In the genomic region with DNA sequence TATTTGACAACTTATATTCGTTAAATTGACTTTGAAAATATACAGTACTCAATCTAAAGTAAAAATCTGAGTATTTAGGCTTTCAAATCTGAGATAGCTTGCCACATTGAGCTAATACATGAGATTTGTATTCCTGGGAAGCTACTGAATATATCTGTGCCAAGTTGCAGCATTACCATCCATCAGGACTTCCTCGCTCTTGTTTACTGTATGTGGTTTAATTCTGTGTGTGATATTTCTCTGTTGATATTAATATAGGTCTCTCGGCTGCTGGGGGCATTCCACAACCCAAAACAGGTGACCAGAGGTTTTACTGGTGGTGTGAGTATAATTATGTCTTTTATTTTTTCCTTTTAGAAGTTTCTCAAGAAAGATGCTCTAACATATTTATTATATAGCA, we compare ENCODE assay signal across 17 cellular contexts. TPM values are rescaled to one million over a fixed set of nuclear protein-coding genes. Genes with fewer than 3 reads are reported as not detected.
DNase-seq lines count a peak whose midpoint lies in the region; ATAC-seq and TF ChIP-seq lines count a peak whose summit lies in the region.
"Had no signal": no experiment of that assay in that cellular context is flagged by ENCODE, and none has a peak within 500 bp of the region (broad histone marks: within the 10 kb centered on the region; RNA-seq: fewer than 3 reads in every experiment).

No MANE protein-coding gene starts in this region.

- H3K9me3 Mint-ChIP-seq in endothelial cell (ENCODE audit: unreplicated experiment) = no peaks in the 10 kb centered on the region
- H3K9me3 Mint-ChIP-seq: CD8-positive, alpha-beta T cell; H9 had no signal

- no peak overlapping the region for H2AFZ ChIP-seq in osteoblast (ENCODE audit: low read length)

- no peaks in the 10 kb centered on the region for H3K36me3 Mint-ChIP-seq in endothelial cell (ENCODE audit: low read depth, unreplicated experiment)

- H3K27me3 Mint-ChIP-seq in endothelial cell (ENCODE audit: unreplicated experiment) = peaks cover 3% of the 10 kb centered on the region

- H3K9me3 ChIP-seq in heart left ventricle (no peaks in the 10 kb centered on the region), adrenal gland (replicated peaks in 1 of 3) (no peaks in the 10 kb centered on the region), osteoblast (ENCODE audit: low read depth, low read length) (no peaks in the 10 kb centered on the region), thoracic aorta (no peaks in the 10 kb centered on the region)
- H3K9me3 ChIP-seq: BLaER1 had no signal

- H3K36me3 ChIP-seq in heart left ventricle = peaks cover 0 to 50% (median 36%) of the 10 kb centered on the region in 9 donors
- H3K36me3 ChIP-seq in adrenal gland (replicated peaks in 1 of 2) = peaks cover 0 to 16% of the 10 kb centered on the region in 2 donors
- peaks cover 7% of the 10 kb centered on the region for H3K36me3 ChIP-seq in osteoblast (ENCODE audit: insufficient read depth, low read length)
- peaks cover 12% of the 10 kb centered on the region for H3K36me3 ChIP-seq in thoracic aorta

- TF ChIP-seq POLR2A in heart left ventricle (IDR thresholded peaks at IDR 0.05) (no peak), adrenal gland (IDR thresholded peaks at IDR 0.05) (no peak)

- peaks cover 0 to 63% (median 36%) of the 10 kb centered on the region in 12 donors for H3K4me1 ChIP-seq in heart left ventricle
- H3K4me1 ChIP-seq in adrenal gland (replicated peaks in 1 of 2) = peaks cover 19 to 60% of the 10 kb centered on the region in 2 donors
- H3K4me1 ChIP-seq in osteoblast (ENCODE audit: insufficient read depth, low read length) = peaks cover 22% of the 10 kb centered on the region
- peaks cover 28 to 54% of the 10 kb centered on the region in 2 donors for H3K4me1 ChIP-seq in thoracic aorta (ENCODE audit: control insufficient read depth in 1 of 2, low read depth in 2 of 2)

- no peak overlapping the region for H3K4me3 Mint-ChIP-seq in endothelial cell (ENCODE audit: unreplicated experiment)
- H3K4me3 Mint-ChIP-seq: CD8-positive, alpha-beta T cell; H9 had no signal

- peaks cover 31% of the 10 kb centered on the region for H3K79me2 ChIP-seq in osteoblast (ENCODE audit: insufficient read depth, low read length)

- no peaks in the 10 kb centered on the region for H3K27me3 ChIP-seq in heart left ventricle
- H3K27me3 ChIP-seq in adrenal gland = no peaks in the 10 kb centered on the region
- H3K27me3 ChIP-seq in osteoblast (ENCODE audit: insufficient read depth, low read length) = no peaks in the 10 kb centered on the region
- H3K27me3 ChIP-seq in thoracic aorta (replicated peaks; ENCODE audit: insufficient read depth) = no peaks in the 10 kb centered on the region
- H3K27me3 ChIP-seq: BLaER1 had no signal

- DNase-seq in heart left ventricle (no peak), left ventricle myocardium superior (no peak), adrenal gland (no peak), osteoblast (ENCODE audit: insufficient read length, low spot score, missing footprints) (no peak), thoracic aorta (ENCODE audit: low spot score) (no peak), NCI-H510A (lab: John Stamatoyannopoulos, UW) (no peak), endothelial cell (ENCODE audit: low spot score) (no peak), germinal center (ENCODE audit: low spot score) (no peak)
- DNase-seq: CD8-positive, alpha-beta T cell; DMS79; H9; IMR-90; Kasumi-1; NCI-H187 treated with DMSO at 0.1 percent for 48 hours; NCI-H345; NCI-H526 treated with DMSO at 0.1 percent for 48 hours had no signal

- H3K4me1 Mint-ChIP-seq in endothelial cell (ENCODE audit: unreplicated experiment) = no peaks in the 10 kb centered on the region

- no peak overlapping the region for H3K27ac Mint-ChIP-seq in endothelial cell (ENCODE audit: unreplicated experiment)
- H3K27ac Mint-ChIP-seq: CD8-positive, alpha-beta T cell had no signal

- H3K27ac ChIP-seq in heart left ventricle = peak overlapping the region in 7 of 12 donors; percentile 1 to 54 (median 27)
- peak overlapping the region; percentile 2 to 78 (median 69) for H3K27ac ChIP-seq in adrenal gland
- H3K27ac ChIP-seq in osteoblast (ENCODE audit: low read depth, low read length) = no peak overlapping the region
- peak overlapping the region in 1 of 2 donors; percentile 75 for H3K27ac ChIP-seq in thoracic aorta
- H3K27ac ChIP-seq: BLaER1 had no signal

- peak overlapping the region; percentile 51 for H3K4me2 ChIP-seq in osteoblast (ENCODE audit: insufficient read depth, low read length)
- H3K4me2 ChIP-seq: BLaER1 had no signal

- TF ChIP-seq CTCF in heart left ventricle (IDR thresholded peaks at IDR 0.05) (no peak), adrenal gland (IDR thresholded peaks at IDR 0.05) (no peak), osteoblast (IDR thresholded peaks at IDR 0.05; ENCODE audit: extremely low read depth, low read depth, low read length) (no peak), thoracic aorta (IDR thresholded peaks at IDR 0.05) (no peak), endothelial cell (IDR thresholded peaks at IDR 0.05; ENCODE audit: unreplicated experiment) (no peak)

- intact Hi-C loops in heart left ventricle (cut with DNase I) = no loop called here
- intact Hi-C loops in left ventricle myocardium superior (cut with micrococcal nuclease) = no loop called here
- intact Hi-C loops in adrenal gland (cut with DNase I) = no loop called here

- WGBS in heart left ventricle, 4 donors = 71 to 79% (median 72%) methylated on average over 3 of the region's 3 CpGs
- WGBS in adrenal gland, 4 donors = 55 to 69% (median 63%) methylated on average over 3 of the region's 3 CpGs

- H4K20me1 ChIP-seq in osteoblast (ENCODE audit: insufficient read depth, low read length) = peaks cover 5% of the 10 kb centered on the region

- no peak overlapping the region for H3K4me3 ChIP-seq in heart left ventricle
- H3K4me3 ChIP-seq in adrenal gland = peak overlapping the region in 1 of 4 donors; percentile 24
- no peak overlapping the region for H3K4me3 ChIP-seq in osteoblast (ENCODE audit: insufficient read depth, low read length)
- peak overlapping the region; percentile 45 for H3K4me3 ChIP-seq in thoracic aorta
- H3K4me3 ChIP-seq: BLaER1 had no signal

- no peak for ATAC-seq in heart left ventricle
- ATAC-seq in left ventricle myocardium superior = no peak
- ATAC-seq in thoracic aorta (ENCODE audit: insufficient number of reproducible peaks, low FRiP score, low read depth) = no peak
- ATAC-seq: CD8-positive, alpha-beta T cell had no signal

RNA-seq across cellular contexts. Expression of gene IDH3A, which starts 5.8 kb away (rescaled TPM):
- total RNA-seq in heart left ventricle = 100 to 1,000 TPM; 166 to 471 (median 359) TPM
- polyA plus RNA-seq in heart left ventricle = 100 to 1,000 TPM; 158 to 160 TPM
- total RNA-seq in left ventricle myocardium superior = 470 TPM
- total RNA-seq in adrenal gland = 100 to 1,000 TPM in 7 of 8 donors, 10 to 100 TPM in 1; 61.5 to 392 (median 132) TPM
- 100 to 1,000 TPM in 1 of 3 donors, 10 to 100 TPM in 2; 26.9 to 273 (median 50.5) TPM for polyA plus RNA-seq in adrenal gland
- total RNA-seq in osteoblast = 29.5 and 30.4 TPM in 2 replicates
- 100 to 1,000 TPM in 1 of 2 donors, 10 to 100 TPM in 1; 50.9 to 138 TPM for total RNA-seq in thoracic aorta
- 19.9 TPM for total RNA-seq in endothelial cell (ENCODE audit: unreplicated experiment)

RNA-seq across cellular contexts. Expression of gene CIB2, which starts 23.7 kb away (rescaled TPM):
- 10 to 100 TPM in 5 of 9 donors, 1 to 10 TPM in 4; 3.3 to 18.5 (median 10.4) TPM for total RNA-seq in heart left ventricle
- polyA plus RNA-seq in heart left ventricle = 1 to 10 TPM; 5.3 TPM
- 16.4 TPM for total RNA-seq in left ventricle myocardium superior
- 10 to 100 TPM in 7 of 8 donors, 1 to 10 TPM in 1; 9.1 to 37.8 (median 19.7) TPM for total RNA-seq in adrenal gland
- polyA plus RNA-seq in adrenal gland = 10 to 100 TPM in 1 of 3 donors, 1 to 10 TPM in 2; 4.4 to 27.6 (median 5.0) TPM
- total RNA-seq in osteoblast = 1.5 and 2.2 TPM in 2 replicates
- total RNA-seq in thoracic aorta = 1 to 10 TPM; 1.2 to 7.9 TPM
- 16.4 TPM for total RNA-seq in endothelial cell (ENCODE audit: unreplicated experiment)
